8 cellular contexts compared by ENCODE assay signal in the genomic region with DNA sequence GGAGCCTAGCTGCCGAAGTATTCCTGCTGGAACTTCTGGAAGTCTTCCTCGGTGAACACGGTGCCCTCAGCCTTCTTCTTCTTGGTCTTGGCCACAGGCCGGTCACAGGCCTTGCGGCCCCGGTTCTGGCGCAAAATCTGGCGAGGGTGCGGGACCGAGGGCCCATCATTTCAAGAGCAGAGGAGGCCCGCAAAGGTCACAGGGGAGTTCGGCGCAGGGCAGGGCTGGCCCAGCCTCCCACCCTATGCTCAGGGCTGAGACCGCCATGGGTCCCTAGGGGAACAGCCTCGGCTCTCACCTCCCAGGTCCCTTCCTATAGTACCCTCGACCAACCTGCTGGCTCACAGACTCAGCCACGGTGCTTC. TPM values are rescaled to one million over a fixed set of nuclear protein-coding genes. Genes with fewer than 3 reads are reported as not detected.
DNase-seq lines count a peak whose midpoint lies in the region; ATAC-seq and TF ChIP-seq lines count a peak whose summit lies in the region.

No MANE protein-coding gene starts in this region.

- intact Hi-C loops in Right ventricle myocardium inferior (cut with DNase I) = loop anchor here (5.0 to 10.0 kb wide), 3 partner anchors 37 to 377 kb away; partner anchors contain the start of gene CBX7
- intact Hi-C loops in left cardiac atrium (cut with DNase I) = loop anchor here (5.0 to 10.0 kb wide), 2 partner anchors 37 to 215 kb away; partner anchors contain the start of gene RPL3 (in 1 of the 2)
- intact Hi-C loops in posterior vena cava (cut with DNase I) = no loop called here

- H3K27me3 ChIP-seq in tibial nerve = no peaks in the 10 kb centered on the region

- ATAC-seq in Right ventricle myocardium inferior (no peak), left cardiac atrium (no peak), HG03039 (IDR thresholded peaks at IDR 0.05; ENCODE audit: unreplicated experiment) (no peak)

- H3K4me1 Mint-ChIP-seq in activated naive CD8-positive, alpha-beta T cell (ENCODE audit: low read depth) = peaks cover 72% of the 10 kb centered on the region
- H3K4me1 Mint-ChIP-seq in mesothelial cell of epicardium = peaks cover 61% of the 10 kb centered on the region

- H3K27ac Mint-ChIP-seq in activated naive CD8-positive, alpha-beta T cell = peak overlapping the region; percentile 16
- peak overlapping the region; percentile 8 for H3K27ac Mint-ChIP-seq in mesothelial cell of epicardium

- no peaks in the 10 kb centered on the region for H3K9me3 ChIP-seq in tibial nerve

- peak; percentile 69 for DNase-seq in Right ventricle myocardium inferior (ENCODE audit: missing footprints)
- DNase-seq in left cardiac atrium = no peak
- no peak for DNase-seq in mesothelial cell of epicardium (ENCODE audit: low spot score in 2 of 2, unreplicated experiment in 2 of 2)
- no peak for DNase-seq in tibial nerve (ENCODE audit: low spot score in 2 of 2)
- DNase-seq in epidermal melanocyte (ENCODE audit: insufficient read length, low spot score) = no peak
- DNase-seq in posterior vena cava (ENCODE audit: low spot score) = no peak

- peak; percentile 8 for TF ChIP-seq CTCF in mesothelial cell of epicardium (IDR thresholded peaks at IDR 0.05; ENCODE audit: unreplicated experiment)
- peak in 2 of 5 experiments; percentile 8 to 18 for TF ChIP-seq CTCF in tibial nerve (IDR thresholded peaks at IDR 0.05)

- 47 to 51% methylated on average over 8 to 17 of the region's 17 CpGs for WGBS in tibial nerve, 2 donors

- H3K27me3 Mint-ChIP-seq in activated naive CD8-positive, alpha-beta T cell = no peaks in the 10 kb centered on the region
- H3K27me3 Mint-ChIP-seq in mesothelial cell of epicardium (ENCODE audit: low read depth) = no peaks in the 10 kb centered on the region

- no peaks in the 10 kb centered on the region for H3K9me3 Mint-ChIP-seq in activated naive CD8-positive, alpha-beta T cell (ENCODE audit: low read depth)
- no peaks in the 10 kb centered on the region for H3K9me3 Mint-ChIP-seq in mesothelial cell of epicardium

- H3K36me3 Mint-ChIP-seq in activated naive CD8-positive, alpha-beta T cell = peaks cover 5% of the 10 kb centered on the region
- H3K36me3 Mint-ChIP-seq in mesothelial cell of epicardium = peaks cover 14% of the 10 kb centered on the region

- TF ChIP-seq POLR2A in tibial nerve (IDR thresholded peaks at IDR 0.05) = no peak

- peak overlapping the region; percentile 97 for H3K4me3 Mint-ChIP-seq in activated naive CD8-positive, alpha-beta T cell
- H3K4me3 Mint-ChIP-seq in mesothelial cell of epicardium = peak overlapping the region; percentile 13

- peaks cover 0 to 34% (median 0%) of the 10 kb centered on the region in 3 donors for H3K36me3 ChIP-seq in tibial nerve

- peak overlapping the region in 1 of 4 donors; percentile 1 for H3K4me3 ChIP-seq in tibial nerve

- peaks cover 0 to 89% (median 58%) of the 10 kb centered on the region in 4 donors for H3K4me1 ChIP-seq in tibial nerve

- H3K27ac ChIP-seq in tibial nerve = peak overlapping the region in 3 of 4 donors; percentile 61 to 80 (median 69)

- TF ChIP-seq EP300 in tibial nerve (IDR thresholded peaks at IDR 0.05) = no peak

RNA-seq across cellular contexts. Expression of gene RPS19BP1, which starts 3.1 kb away (rescaled TPM):
- total RNA-seq in Right ventricle myocardium inferior = 61.9 TPM
- 10 to 100 TPM; 66.1 to 70.7 TPM for total RNA-seq in left cardiac atrium
- total RNA-seq in mesothelial cell of epicardium = 30.6 to 33.0 TPM (median 31.9 TPM) in 3 replicates
- total RNA-seq in tibial nerve = 100 to 1,000 TPM; 178 to 206 (median 197) TPM
- total RNA-seq in posterior vena cava = 10 to 100 TPM; 49.9 to 54.4 TPM

RNA-seq across cellular contexts. Expression of gene ATF4, which starts 9.1 kb away (rescaled TPM):
- total RNA-seq in Right ventricle myocardium inferior (204 TPM), left cardiac atrium (100 to 1,000 TPM; 203 to 294 TPM), mesothelial cell of epicardium (361 to 378 TPM (median 363 TPM) in 3 replicates), tibial nerve (100 to 1,000 TPM; 347 to 405 (median 390) TPM), posterior vena cava (100 to 1,000 TPM; 414 to 565 TPM)

RNA-seq across cellular contexts. Expression of gene MIEF1, which starts 27.4 kb away (rescaled TPM):
- total RNA-seq in Right ventricle myocardium inferior (17.3 TPM), left cardiac atrium (10 to 100 TPM; 18.1 to 29.0 TPM), mesothelial cell of epicardium (29.7 to 35.0 TPM (median 31.9 TPM) in 3 replicates), tibial nerve (10 to 100 TPM; 18.0 to 38.2 (median 26.9) TPM), posterior vena cava (10 to 100 TPM; 16.5 to 16.8 TPM)

RNA-seq across cellular contexts. Expression of gene CACNA1I, which starts 41.1 kb away (rescaled TPM):
- total RNA-seq in Right ventricle myocardium inferior (not detected), left cardiac atrium (under 1 TPM; 0.03 to 0.06 TPM), mesothelial cell of epicardium (0.27 to 0.31 TPM (median 0.27 TPM) in 3 replicates), tibial nerve (under 1 TPM; 0.42 to 0.78 (median 0.52) TPM), posterior vena cava (under 1 TPM; 0.05 to 0.09 TPM)

Comparison
In these comparisons a context has a peak if more than half of its experiments do, and no peak if none do; other contexts are left out.
1. intact Hi-C loops: an anchor here in Right ventricle myocardium inferior (5.0 to 10.0 kb wide) and left cardiac atrium (5.0 to 10.0 kb wide); none called in posterior vena cava.